21 cellular contexts compared by ENCODE assay signal in genomic region chr14:54816450-54816849, GRCh38.
DNase-seq lines count a peak whose midpoint lies in the region; ATAC-seq, FAIRE-seq and TF ChIP-seq lines count a peak whose summit lies in the region.
"Had no signal": no experiment of that assay in that cellular context is flagged by ENCODE, and none has a peak within 500 bp of the region (broad histone marks: within the 10 kb centered on the region; RNA-seq: fewer than 3 reads in every experiment).

No MANE protein-coding gene starts in this region.

- H3K4me3 ChIP-seq in BE2C (ENCODE audit: low read depth, low read length) (no peak overlapping the region), SK-N-SH (ENCODE audit: low read depth in 2 of 2, low read length in 1 of 2) (no peak overlapping the region), A673 (ENCODE audit: low read depth, low read length, poor library complexity, severe bottlenecking) (no peak overlapping the region)
- H3K4me3 ChIP-seq in BLaER1 treated with 17β-estradiol and CSF1 and Interleukin-3, amounts not matched to agents 10 nM and 100 nM = no peak overlapping the region
- H3K4me3 ChIP-seq: A549 had no signal

- no peak overlapping the region for H2AFZ ChIP-seq in SK-N-SH (ENCODE audit: low read depth)

- CTCF ChIA-PET in SK-N-SH (lab: Yijun Ruan, JAX) (interaction anchor here (0.8 to 6.4 kb wide), 9 partner anchors 9 to 250 kb away, joined by 3 to 68 read pairs (median 3); partner anchors contain the start of genes GCH1, MAPK1IP1L and SAMD4A), A673 (lab: Charles Lee) (interaction anchor here (0.6 kb wide), 1 partner anchor 42 kb away, joined by 4 read pairs; no protein-coding TSS in a partner anchor)

- no peak overlapping the region for H3K9ac ChIP-seq in BLaER1 treated with 17β-estradiol and CSF1 and Interleukin-3, amounts not matched to agents 10 nM and 100 nM
- H3K9ac ChIP-seq in SK-N-SH = no peak overlapping the region

- H3K4me1 ChIP-seq in BE2C (peaks cover 41% of the 10 kb centered on the region), SK-N-SH (ENCODE audit: control insufficient read depth in 1 of 2, insufficient read depth in 2 of 2, low read depth in 1 of 2, low read length in 1 of 2) (peaks cover 5 to 64% of the 10 kb centered on the region in 2 experiments; a peak in 3 of 4 replicates), A673 (ENCODE audit: insufficient read depth, low read length, poor library complexity, severe bottlenecking) (peaks cover 10% of the 10 kb centered on the region)
- H3K4me1 ChIP-seq in BLaER1 treated with 17β-estradiol and CSF1 and Interleukin-3, amounts not matched to agents 10 nM and 100 nM = peaks cover 0 to 10% (median 7%) of the 10 kb centered on the region in 10 experiments; a peak in 8 of 20 replicates
- H3K4me1 ChIP-seq: A549, Caco-2 had no signal

- BruUV-seq in A673 (replicated peaks; lab: Mats Ljungman, UMichigan) = no TSS peak

- no peaks in the 10 kb centered on the region for H3K9me2 ChIP-seq in SK-N-SH

- H4K20me1 ChIP-seq in BLaER1 treated with 17β-estradiol and CSF1 and Interleukin-3, amounts not matched to agents 10 nM and 100 nM = no peaks in the 10 kb centered on the region
- no peaks in the 10 kb centered on the region for H4K20me1 ChIP-seq in SK-N-SH (ENCODE audit: insufficient read depth)

- H3F3A ChIP-seq in SK-N-SH (replicated peaks; ENCODE audit: insufficient read depth) = peaks cover 5% of the 10 kb centered on the region

- no peak for ATAC-seq in HG03460 (IDR thresholded peaks at IDR 0.05; ENCODE audit: unreplicated experiment)
- ATAC-seq: A549; CD8-positive, alpha-beta T cell had no signal

- H3K27ac ChIP-seq in BLaER1 treated with 17β-estradiol and CSF1 and Interleukin-3, amounts not matched to agents 10 nM and 100 nM = no peak overlapping the region
- H3K27ac ChIP-seq in SK-N-SH (ENCODE audit: low read depth in 2 of 2, low read length in 1 of 2) = peak overlapping the region in 1 of 2 experiments; percentile 100; a peak in 2 of 4 replicates
- no peak overlapping the region for H3K27ac ChIP-seq in A673 (ENCODE audit: low read depth, low read length, poor library complexity, severe bottlenecking)
- H3K27ac ChIP-seq: 22Rv1, A549, C4-2B had no signal

- H3K27me3 ChIP-seq in BE2C (no peaks in the 10 kb centered on the region), SK-N-SH (ENCODE audit: insufficient read depth) (no peaks in the 10 kb centered on the region), A673 (replicated peaks; ENCODE audit: insufficient read depth, low read depth, low read length, poor library complexity) (no peaks in the 10 kb centered on the region)
- no peaks in the 10 kb centered on the region for H3K27me3 ChIP-seq in BLaER1 treated with 17β-estradiol and CSF1 and Interleukin-3, amounts not matched to agents 10 nM and 100 nM

- WGBS in SK-N-SH (ENCODE audit: low lambda C conversion rate) = 50% methylated on average over 1 of the region's 1 CpG

- peak overlapping the region in 9 of 11 experiments; percentile 1 to 37 (median 18); a peak in 11 of 22 replicates for H3K4me2 ChIP-seq in BLaER1 treated with 17β-estradiol and CSF1 and Interleukin-3, amounts not matched to agents 10 nM and 100 nM
- no peak overlapping the region for H3K4me2 ChIP-seq in SK-N-SH
- H3K4me2 ChIP-seq: A549 had no signal

- TF ChIP-seq CTCF in BE2C (IDR thresholded peaks at IDR 0.05; ENCODE audit: low read depth, low read length) = no peak
- no peak for TF ChIP-seq CTCF in SK-N-SH (IDR thresholded peaks at IDR 0.05)
- no peak for TF ChIP-seq CTCF in A673 (conservative IDR thresholded peaks at IDR 0.05; ENCODE audit: low read depth, low read length)

- TF ChIP-seq RAD21 in SK-N-SH (IDR thresholded peaks at IDR 0.05; ENCODE audit: low read length) = peak; percentile 43

- H3K36me3 ChIP-seq in BE2C (no peaks in the 10 kb centered on the region), SK-N-SH (replicated peaks in 1 of 2; ENCODE audit: control insufficient read depth in 1 of 2, insufficient read depth in 2 of 2, low read length in 1 of 2) (no peaks in the 10 kb centered on the region), A673 (ENCODE audit: insufficient read depth, low read length, poor library complexity, severe bottlenecking) (no peaks in the 10 kb centered on the region)
- no peaks in the 10 kb centered on the region for H3K36me3 ChIP-seq in BLaER1 treated with 17β-estradiol and CSF1 and Interleukin-3, amounts not matched to agents 10 nM and 100 nM

- no peaks in the 10 kb centered on the region for H3K9me3 ChIP-seq in BE2C
- 0 out of 22 replicates have a peak, but pooled peaks cover 0 to 6% (median 0%) of the 10 kb centered on the region in 11 experiments for H3K9me3 ChIP-seq in BLaER1 treated with 17β-estradiol and CSF1 and Interleukin-3, amounts not matched to agents 10 nM and 100 nM (replicated peaks in 1 of 11)
- no peaks in the 10 kb centered on the region for H3K9me3 ChIP-seq in SK-N-SH
- H3K9me3 ChIP-seq in A673 (ENCODE audit: low read depth, low read length, poor library complexity, severe bottlenecking) = no peaks in the 10 kb centered on the region
- H3K9me3 ChIP-seq: A549, Caco-2 had no signal

- DNase-seq in BE2C (peak; percentile 34), SK-N-SH (peak; percentile 54), urothelium cell line (ENCODE audit: low spot score) (no peak), A673 (ENCODE audit: low spot score) (no peak)
- no peak for DNase-seq in stimulated activated naive CD4-positive, alpha-beta T cell treated with Interleukin-2 at 50 U/mL for 16 hours (lab: John Stamatoyannopoulos, UW)
- DNase-seq: ACHN; Caco-2; Calu3; CD4-positive, alpha-beta T cell; CD8-positive, alpha-beta T cell; DMS79 treated with DMSO at 0.1 percent for 48 hours; GF-D8 had no signal

- intact Hi-C loops in A673 (cut with micrococcal nuclease; ENCODE audit: unreplicated experiment) = no loop called here

- peak in 1 of 2 experiments; percentile 96; a peak in 2 of 4 replicates for TF ChIP-seq EP300 in SK-N-SH (IDR thresholded peaks at IDR 0.05; ENCODE audit: borderline replicate concordance in 1 of 2, low read depth in 1 of 2, low read length in 1 of 2)

- no peaks in the 10 kb centered on the region for H3K79me2 ChIP-seq in SK-N-SH (ENCODE audit: insufficient read depth)

- POLR2A ChIA-PET in SK-N-SH (lab: Yijun Ruan, JAX) (interaction anchor here (0.8 to 4.1 kb wide), 4 partner anchors 8 to 266 kb away, joined by 3 to 63 read pairs (median 10); partner anchors contain the start of gene GCH1), A673 (lab: Charles Lee; ENCODE audit: low non-redundant PET) (no interaction called here)

- FAIRE-seq in urothelium cell line (lab: Jason Lieb, UNC) = peak; percentile 40
- FAIRE-seq: A549, D721Med, G401.6, GM12891, GM19239 had no signal

TF ChIP-seq in SK-N-SH, 30 proteins besides CTCF, POLR2A, EP300 and RAD21 (continues in another document):
- TF ChIP-seq PBX3 (IDR thresholded peaks at IDR 0.05) (no peak), FOXJ3 (CRISPR knock-in tag; IDR thresholded peaks at IDR 0.05) (peak; percentile 71), CHD2 (IDR thresholded peaks at IDR 0.05; ENCODE audit: low read length, partially characterized antibody) (peak; percentile 83), MAX (IDR thresholded peaks at IDR 0.05; ENCODE audit: low read depth) (no peak), TAF1 (IDR thresholded peaks at IDR 0.05; ENCODE audit: borderline replicate concordance, low read depth, low read length) (no peak), MXI1 (IDR thresholded peaks at IDR 0.05; ENCODE audit: low read depth, low read length) (0 out of 2 replicates have a peak, but pooled peaks have one; percentile 28), SMC3 (IDR thresholded peaks at IDR 0.05; ENCODE audit: low read depth, low read length) (no peak), SIN3A (IDR thresholded peaks at IDR 0.05; ENCODE audit: borderline replicate concordance, low read depth, low read length) (no peak), NRF1 (IDR thresholded peaks at IDR 0.05; ENCODE audit: low read depth, low read length) (no peak), MEF2A (IDR thresholded peaks at IDR 0.05; ENCODE audit: borderline replicate concordance, low read depth) (no peak), FOSL2 (IDR thresholded peaks at IDR 0.05; ENCODE audit: borderline replicate concordance, low read depth) (no peak), USF2 (IDR thresholded peaks at IDR 0.05; ENCODE audit: borderline replicate concordance, low read depth, low read length) (no peak), GABPA (IDR thresholded peaks at IDR 0.05; ENCODE audit: low read depth) (no peak), EZH2phosphoT487 (IDR thresholded peaks at IDR 0.05; ENCODE audit: borderline replicate concordance, low read depth) (no peak)

Comparison
In these comparisons a context has a peak if more than half of its experiments do, and no peak if none do; other contexts are left out.
1. DNase-seq: peak in BE2C (single experiment) and SK-N-SH (single experiment); none in urothelium cell line (single experiment), A673 (single experiment) and stimulated activated naive CD4-positive, alpha-beta T cell treated with Interleukin-2 at 50 U/mL for 16 hours (single experiment).